1 cellular context compared by ENCODE assay signal in genomic region chr19:29635963-29636362, GRCh38.
TF ChIP-seq lines count a peak whose summit lies in the region.

No MANE protein-coding gene starts in this region.

TF ChIP-seq in HepG2, 621 proteins besides CTCF, POLR2A, EP300 and RAD21:
- TF ChIP-seq GATAD1 (CRISPR knock-in tag; IDR thresholded peaks at IDR 0.05) (no peak), RAD51 (IDR thresholded peaks at IDR 0.05; ENCODE audit: borderline replicate concordance) (no peak), ZNF749 (CRISPR knock-in tag; IDR thresholded peaks at IDR 0.05; ENCODE audit: borderline replicate concordance) (no peak), MNT (IDR thresholded peaks at IDR 0.05) (0 out of 2 replicates have a peak, but pooled peaks have one; percentile 25), ZNF589 (CRISPR knock-in tag; conservative IDR thresholded peaks at IDR 0.05) (no peak)
